1 cellular context compared by ENCODE assay signal in genomic region chr12:47426678-47427309, GRCh38.
A peak's percentile ranks its signal among the peaks of the same experiment; 100 is the strongest.
TF ChIP-seq lines count a peak whose summit lies in the region.

No MANE protein-coding gene starts in this region.

TF ChIP-seq in K562, 482 proteins besides CTCF, POLR2A, EP300 and RAD21 (continued from another document):
- TF ChIP-seq PKNOX1 (IDR thresholded peaks at IDR 0.05) = peak; percentile 10; the same call in 1 of the 2 replicates
